Comparison of ENCODE assay signal across 8 cellular contexts in genomic region chr6:52576392-52577021, GRCh38. TPM values are rescaled to one million over a fixed set of nuclear protein-coding genes. Genes with fewer than 3 reads are reported as not detected.
DNase-seq lines count a peak whose midpoint lies in the region; ATAC-seq and TF ChIP-seq lines count a peak whose summit lies in the region.

No MANE protein-coding gene starts in this region.

- WGBS in heart left ventricle, 4 donors = 1% methylated on average over 45 to 51 of the region's 51 CpGs

- H3K36me3 ChIP-seq in heart left ventricle = peaks cover 0 to 10% (median 0%) of the 10 kb centered on the region in 9 donors

- H3K4me1 ChIP-seq in heart left ventricle = peaks cover 9 to 58% (median 49%) of the 10 kb centered on the region in 12 donors

- ATAC-seq in GM21360 (IDR thresholded peaks at IDR 0.05; ENCODE audit: unreplicated experiment) (peak; percentile 61), heart left ventricle (peak; percentile 18 to 75 (median 72))

- intact Hi-C loops in heart left ventricle (cut with DNase I) (loop anchor here in 9 of 10 donors (1.0 to 10.0 kb wide), 12 partner anchors 59 to 491 kb away; partner anchors contain the start of genes EFHC1 (in 6 of the 9) and FBXO9 (in 1 of the 9)), posterior vena cava (cut with DNase I) (loop anchor here (2.0 to 10.0 kb wide), 4 partner anchors 64 to 1122 kb away; partner anchors contain the start of gene EFHC1 (in 1 of the 2))

- DNase-seq in DMS153 treated with DMSO at 0.1 percent for 48 hours (lab: John Stamatoyannopoulos, UW; ENCODE audit: unreplicated experiment) = peak; percentile 68
- DNase-seq in HS-27A (ENCODE audit: low read depth) = peak; percentile 90
- DNase-seq in SHP77 (lab: John Stamatoyannopoulos, UW) = peak; percentile 72 to 73
- peak; percentile 63 for DNase-seq in activated naive CD4-positive, alpha-beta T cell treated with anti-CD3 and anti-CD28 coated beads, Interleukin-2, amount 50 U/mL, for 16 hours
- peak; percentile 61 to 80 (median 67) for DNase-seq in heart left ventricle
- peak; percentile 90 for DNase-seq in posterior vena cava (ENCODE audit: low spot score)
- no peak for DNase-seq in HPDE6-E6E7 (ENCODE audit: extremely low spot score)

- peak overlapping the region; percentile 50 to 98 (median 90) for H3K4me3 ChIP-seq in heart left ventricle

- H3K27me3 ChIP-seq in heart left ventricle = no peaks in the 10 kb centered on the region

- H3K9me3 ChIP-seq in heart left ventricle = no peaks in the 10 kb centered on the region

- peak; percentile 28 to 67 (median 50) for TF ChIP-seq CTCF in heart left ventricle (IDR thresholded peaks at IDR 0.05)

- H3K27ac ChIP-seq in heart left ventricle = peak overlapping the region; percentile 91 to 100 (median 99)

- TF ChIP-seq POLR2A in heart left ventricle (IDR thresholded peaks at IDR 0.05) = peak in 1 of 2 donors; percentile 69

RNA-seq across cellular contexts. Expression of gene TRAM2, which starts 0.4 kb away (rescaled TPM):
- total RNA-seq in heart left ventricle = 10 to 100 TPM in 7 of 9 donors, 1 to 10 TPM in 2; 9.8 to 19.0 (median 12.1) TPM
- 10 to 100 TPM in 1 of 2 donors, 1 to 10 TPM in 1; 4.7 to 13.8 TPM for polyA plus RNA-seq in heart left ventricle
- 10 to 100 TPM; 40.8 to 46.9 TPM for total RNA-seq in posterior vena cava
